ENCODE assay signal across 17 cellular contexts in genomic region chr2:136986605-136987221, GRCh38.
"Had no signal": no experiment of that assay in that cellular context is flagged by ENCODE, and none has a peak within 500 bp of the region (broad histone marks: within the 10 kb centered on the region; RNA-seq: fewer than 3 reads in every experiment).

No MANE protein-coding gene starts in this region.

- H3K36me3 Mint-ChIP-seq: mesothelial cell of epicardium, naive B cell had no signal

- H3K9me3 ChIP-seq: esophagus muscularis mucosa, gastroesophageal sphincter, heart right ventricle, left lung, lower lobe of right lung, mucosa of descending colon had no signal

- H3K4me1 ChIP-seq: esophagus muscularis mucosa, foreskin keratinocyte, gastroesophageal sphincter, heart right ventricle, left lung, lower lobe of right lung had no signal

- H3K27ac ChIP-seq: coronary artery, dorsolateral prefrontal cortex, esophagus muscularis mucosa, foreskin keratinocyte, gastroesophageal sphincter, heart right ventricle, left lung, lower lobe of right lung had no signal

- ATAC-seq: foreskin keratinocyte, gastroesophageal sphincter, left cardiac atrium, left lung, lower lobe of right lung, mucosa of descending colon had no signal

- H3K4me3 ChIP-seq: coronary artery, dorsolateral prefrontal cortex, esophagus muscularis mucosa, gastroesophageal sphincter, heart right ventricle, left lung, lower lobe of right lung, mucosa of descending colon had no signal

- H3K4me1 Mint-ChIP-seq: mesothelial cell of epicardium, naive B cell had no signal

- H3K27ac Mint-ChIP-seq: mesothelial cell of epicardium, naive B cell had no signal

- DNase-seq: dermis blood vessel endothelial cell; dorsolateral prefrontal cortex; effector CD4-positive, alpha-beta T cell; effector memory CD4-positive, alpha-beta T cell; foreskin keratinocyte; heart right ventricle; hippocampal formation; left cardiac atrium; left lung; lower lobe of right lung; mesenchymal stem cell; mucosa of descending colon; naive B cell had no signal

- H3K36me3 ChIP-seq: esophagus muscularis mucosa, gastroesophageal sphincter, heart right ventricle, left lung, lower lobe of right lung had no signal

- H3K4me3 Mint-ChIP-seq: mesothelial cell of epicardium, naive B cell had no signal

- H3K27me3 ChIP-seq: esophagus muscularis mucosa, foreskin keratinocyte, gastroesophageal sphincter, heart right ventricle, left lung had no signal
